In the genomic region with DNA sequence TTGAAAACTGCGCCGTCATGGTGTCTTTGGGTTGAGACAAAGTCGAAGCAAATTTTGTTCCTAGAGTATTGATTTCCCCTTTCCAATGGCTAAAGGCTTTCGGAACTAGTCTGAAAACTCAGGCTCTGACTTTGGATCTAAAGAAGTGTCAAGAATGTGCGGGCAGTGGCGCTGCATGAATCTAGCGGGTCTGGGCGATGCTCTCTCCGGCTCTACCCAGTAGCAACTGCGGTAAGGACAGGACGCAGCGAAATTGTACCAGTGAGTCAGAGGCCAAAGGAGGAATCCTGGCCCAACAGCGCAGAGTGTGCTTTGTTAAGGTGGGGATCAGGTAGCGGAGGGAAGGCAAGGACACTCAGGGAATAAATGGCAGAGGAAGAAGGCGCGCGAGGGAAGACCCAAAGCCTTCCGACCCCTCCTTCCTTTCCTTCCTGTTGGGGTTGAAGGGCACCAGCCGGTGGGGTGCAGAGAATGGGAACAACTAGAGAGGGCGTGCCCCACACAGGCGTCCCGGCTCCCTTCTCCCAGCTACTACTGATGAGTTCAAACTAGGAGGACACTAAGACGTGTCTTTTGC, we compare ENCODE assay signal across 1 cellular context.
TF ChIP-seq lines count a peak whose summit lies in the region.

No MANE protein-coding gene starts in this region.

TF ChIP-seq in H1, 55 proteins besides CTCF, POLR2A, EP300 and RAD21 (continued from another document):
- no peak for TF ChIP-seq SIN3A (conservative IDR thresholded peaks at IDR 0.05 in 1 of 2, IDR thresholded peaks at IDR 0.05 in 1 of 2; ENCODE audit: low read depth in 1 of 2, low read length in 2 of 2)
- no peak for TF ChIP-seq NANOG (IDR thresholded peaks at IDR 0.05; ENCODE audit: insufficient read depth, low read depth, low read length, poor library complexity, severe bottlenecking)
- TF ChIP-seq, protein P1, sequence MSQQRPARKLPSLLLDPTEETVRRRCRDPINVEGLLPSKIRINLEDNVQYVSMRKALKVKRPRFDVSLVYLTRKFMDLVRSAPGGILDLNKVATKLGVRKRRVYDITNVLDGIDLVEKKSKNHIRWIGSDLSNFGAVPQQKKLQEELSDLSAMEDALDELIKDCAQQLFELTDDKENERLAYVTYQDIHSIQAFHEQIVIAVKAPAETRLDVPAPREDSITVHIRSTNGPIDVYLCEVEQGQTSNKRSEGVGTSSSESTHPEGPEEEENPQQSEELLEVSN (IDR thresholded peaks at IDR 0.05) = no peak
- TF ChIP-seq RNF2 (IDR thresholded peaks at IDR 0.05; ENCODE audit: borderline replicate concordance, low read depth, low read length, missing control alignments, poor library complexity, severe bottlenecking) = no peak
- TF ChIP-seq CHD1 (IDR thresholded peaks at IDR 0.05; ENCODE audit: low read depth, low read length) = no peak
